Comparison of ENCODE assay signal across 9 cellular contexts in genomic region chrX:123830309-123830708, GRCh38. TPM values are rescaled to one million over a fixed set of nuclear protein-coding genes. Genes with fewer than 3 reads are reported as not detected.
DNase-seq lines count a peak whose midpoint lies in the region; ATAC-seq and TF ChIP-seq lines count a peak whose summit lies in the region.
"Had no signal": no experiment of that assay in that cellular context is flagged by ENCODE, and none has a peak within 500 bp of the region (broad histone marks: within the 10 kb centered on the region; RNA-seq: fewer than 3 reads in every experiment).

No MANE protein-coding gene starts in this region.

- WGBS in tibial nerve, 2 donors: 61 to 66% methylated on average over 6 of the region's 6 CpGs

- peak; percentile 9 for DNase-seq in stimulated activated CD4-positive, alpha-beta T cell treated with anti-CD3 and anti-CD28 coated beads, Interleukin-4, amount 100 ng/mL, for 24 hours
- no peak for DNase-seq in stimulated activated CD4-positive, alpha-beta T cell treated with anti-CD3 and anti-CD28 coated beads, Interleukin-4, amount 100 ng/mL, for 1 hour
- DNase-seq in MV-4-11 (lab: John Stamatoyannopoulos, UW): peak; percentile 94
- DNase-seq in fibroblast of gingiva (ENCODE audit: low read depth): peak; percentile 67
- no peak for DNase-seq in brain microvascular endothelial cell
- no peak for DNase-seq in NCI-H128 (lab: John Stamatoyannopoulos, UW; ENCODE audit: unreplicated experiment)
- DNase-seq in tibial nerve (ENCODE audit: low spot score in 2 of 2): no peak

- H3K27me3 ChIP-seq in brain microvascular endothelial cell (replicated peaks) (no peaks in the 10 kb centered on the region), tibial nerve (no peaks in the 10 kb centered on the region)
- H3K27me3 ChIP-seq: upper lobe of left lung had no signal

- no peak for TF ChIP-seq CTCF in brain microvascular endothelial cell (IDR thresholded peaks at IDR 0.05; ENCODE audit: low read depth, low read length, missing control alignments)
- TF ChIP-seq CTCF in tibial nerve (IDR thresholded peaks at IDR 0.05): no peak

- H3K4me3 ChIP-seq in brain microvascular endothelial cell (ENCODE audit: low read depth, low read length) (no peak overlapping the region), tibial nerve (no peak overlapping the region)
- H3K4me3 ChIP-seq: upper lobe of left lung had no signal

- no peaks in the 10 kb centered on the region for H3K4me1 ChIP-seq in tibial nerve
- H3K4me1 ChIP-seq: upper lobe of left lung had no signal

- H3K36me3 ChIP-seq in brain microvascular endothelial cell (replicated peaks) (no peaks in the 10 kb centered on the region), tibial nerve (no peaks in the 10 kb centered on the region)
- H3K36me3 ChIP-seq: upper lobe of left lung had no signal

- in situ Hi-C loops in brain microvascular endothelial cell (cut with HindIII; ENCODE audit: low pct_ligation_motif_present, low sequenced_read_pairs): no loop called here

- no peaks in the 10 kb centered on the region for H3K9me3 ChIP-seq in tibial nerve
- H3K9me3 ChIP-seq: upper lobe of left lung had no signal

- no peak for TF ChIP-seq EP300 in tibial nerve (IDR thresholded peaks at IDR 0.05)

- no peak for TF ChIP-seq POLR2A in tibial nerve (IDR thresholded peaks at IDR 0.05)

- H3K27ac ChIP-seq in brain microvascular endothelial cell (no peak overlapping the region), tibial nerve (no peak overlapping the region)
- H3K27ac ChIP-seq: upper lobe of left lung had no signal

- peak; percentile 96 for ATAC-seq in HG02623 (IDR thresholded peaks at IDR 0.05; ENCODE audit: unreplicated experiment)

RNA-seq across cellular contexts. Expression of gene XIAP, which starts 29.5 kb away (rescaled TPM):
- total RNA-seq in tibial nerve: 10 to 100 TPM; 18.6 to 38.7 (median 30.4) TPM

Comparison
In these comparisons a context has a peak if more than half of its experiments do, and no peak if none do; other contexts are left out.
1. DNase-seq: peak in stimulated activated CD4-positive, alpha-beta T cell treated with anti-CD3 and anti-CD28 coated beads, Interleukin-4, amount 100 ng/mL, for 24 hours (single experiment), MV-4-11 (single experiment) and fibroblast of gingiva (single experiment); none in stimulated activated CD4-positive, alpha-beta T cell treated with anti-CD3 and anti-CD28 coated beads, Interleukin-4, amount 100 ng/mL, for 1 hour (single experiment), brain microvascular endothelial cell (single experiment), NCI-H128 (single experiment) and tibial nerve (0 of 2).